ENCODE assay signal across 15 cellular contexts in genomic region chr4:184094532-184095192, GRCh38.
DNase-seq lines count a peak whose midpoint lies in the region; ATAC-seq and TF ChIP-seq lines count a peak whose summit lies in the region.
"Had no signal": no experiment of that assay in that cellular context is flagged by ENCODE, and none has a peak within 500 bp of the region (broad histone marks: within the 10 kb centered on the region; RNA-seq: fewer than 3 reads in every experiment).

No MANE protein-coding gene starts in this region.

- WGBS in SK-N-SH (ENCODE audit: low lambda C conversion rate), result 37% methylated on average over 9 of the region's 9 CpGs
- 39% methylated on average over 9 of the region's 9 CpGs for WGBS in smooth muscle cell (ENCODE audit: low lambda C conversion rate)

- intact Hi-C loops in posterior vena cava (cut with DNase I), result no loop called here

- no peak overlapping the region for H3K4me2 ChIP-seq in SK-N-SH
- H3K4me2 ChIP-seq in smooth muscle cell, result peak overlapping the region; percentile 14
- H3K4me2 ChIP-seq: BLaER1 treated with 17β-estradiol and CSF1 and Interleukin-3, amounts not matched to agents 10 nM and 100 nM had no signal

- POLR2A ChIA-PET in SK-N-SH (lab: Yijun Ruan, JAX), result interaction anchor here (0.9 to 1.7 kb wide), 4 partner anchors 78 to 189 kb away, joined by 4 to 8 read pairs (median 6); partner anchors contain the start of gene STOX2

- H4K20me1 ChIP-seq in SK-N-SH (ENCODE audit: insufficient read depth) (no peaks in the 10 kb centered on the region), smooth muscle cell (ENCODE audit: low read depth) (no peaks in the 10 kb centered on the region)
- H4K20me1 ChIP-seq: BLaER1 treated with 17β-estradiol and CSF1 and Interleukin-3, amounts not matched to agents 10 nM and 100 nM had no signal

- H3K27ac ChIP-seq in SK-N-SH (ENCODE audit: low read depth in 2 of 2, low read length in 1 of 2) (peak overlapping the region in 1 of 2 experiments; percentile 93; a peak in 2 of 4 replicates), smooth muscle cell (ENCODE audit: low read depth) (no peak overlapping the region)
- H3K27ac ChIP-seq: BLaER1 treated with 17β-estradiol and CSF1 and Interleukin-3, amounts not matched to agents 10 nM and 100 nM; HL-60 had no signal

- TF ChIP-seq RAD21 in SK-N-SH (IDR thresholded peaks at IDR 0.05; ENCODE audit: low read length), result no peak; the same call in 1 of the 2 replicates

- no peaks in the 10 kb centered on the region for H3K79me2 ChIP-seq in SK-N-SH (ENCODE audit: insufficient read depth)
- H3K79me2 ChIP-seq in smooth muscle cell (ENCODE audit: low read depth), result no peaks in the 10 kb centered on the region

- H3K27me3 ChIP-seq in SK-N-SH (ENCODE audit: insufficient read depth) (no peaks in the 10 kb centered on the region), smooth muscle cell (ENCODE audit: low read depth) (no peaks in the 10 kb centered on the region)
- H3K27me3 ChIP-seq: BLaER1 treated with 17β-estradiol and CSF1 and Interleukin-3, amounts not matched to agents 10 nM and 100 nM had no signal

- ATAC-seq in SK-N-SH treated with all-trans-retinoic acid at 6 μM for 48 hours, result no peak; the same call in 2 of the 3 replicates
- ATAC-seq: HCT116 had no signal

- H2AFZ ChIP-seq in SK-N-SH (ENCODE audit: low read depth) (no peak overlapping the region), smooth muscle cell (ENCODE audit: low read depth) (no peak overlapping the region)

- H3K4me3 ChIP-seq in SK-N-SH (ENCODE audit: low read depth in 2 of 2, low read length in 1 of 2) (no peak overlapping the region), smooth muscle cell (no peak overlapping the region)
- H3K4me3 ChIP-seq: BLaER1 treated with 17β-estradiol and CSF1 and Interleukin-3, amounts not matched to agents 10 nM and 100 nM had no signal

- H3F3A ChIP-seq in SK-N-SH (replicated peaks; ENCODE audit: insufficient read depth) (no peaks in the 10 kb centered on the region), smooth muscle cell (ENCODE audit: low read depth) (no peaks in the 10 kb centered on the region)

- CTCF ChIA-PET in SK-N-SH (lab: Yijun Ruan, JAX), result interaction anchor here (0.9 to 10.9 kb wide), 7 partner anchors 9 to 252 kb away, joined by 3 to 128 read pairs (median 3); partner anchors contain the start of gene STOX2

- DNase-seq in SK-N-SH, result peak; percentile 78
- peak; percentile 15 for DNase-seq in OCI-M1 (lab: John Stamatoyannopoulos, UW)
- DNase-seq in islet precursor cell, result peak; percentile 44
- no peak for DNase-seq in smooth muscle cell (lab: John Stamatoyannopoulos, UW; ENCODE audit: unreplicated experiment)
- no peak for DNase-seq in posterior vena cava (ENCODE audit: low spot score)
- DNase-seq in NCI-H187 (lab: John Stamatoyannopoulos, UW), result no peak
- DNase-seq in NCI-H82 (lab: John Stamatoyannopoulos, UW), result no peak
- DNase-seq: 8988T; AML-193; CD4-positive, CD25-positive, alpha-beta regulatory T cell; DMS53 had no signal

- TF ChIP-seq EP300 in SK-N-SH (IDR thresholded peaks at IDR 0.05; ENCODE audit: borderline replicate concordance in 1 of 2, low read depth in 1 of 2, low read length in 1 of 2), result peak in 1 of 2 experiments; percentile 49; a peak in 1 of 4 replicates

- no peaks in the 10 kb centered on the region for H3K9me2 ChIP-seq in SK-N-SH

- no peaks in the 10 kb centered on the region for H3K9me3 ChIP-seq in SK-N-SH
- H3K9me3 ChIP-seq in smooth muscle cell (replicated peaks; ENCODE audit: low read depth), result no peaks in the 10 kb centered on the region
- H3K9me3 ChIP-seq: BLaER1 treated with 17β-estradiol and CSF1 and Interleukin-3, amounts not matched to agents 10 nM and 100 nM had no signal

- H3K4me1 ChIP-seq in SK-N-SH (ENCODE audit: control insufficient read depth in 1 of 2, insufficient read depth in 2 of 2, low read depth in 1 of 2, low read length in 1 of 2), result peaks cover 0 to 49% of the 10 kb centered on the region in 2 experiments; a peak in 2 of 4 replicates
- peaks cover 11% of the 10 kb centered on the region for H3K4me1 ChIP-seq in smooth muscle cell (ENCODE audit: low read depth)

- H3K36me3 ChIP-seq in SK-N-SH (replicated peaks in 1 of 2; ENCODE audit: control insufficient read depth in 1 of 2, insufficient read depth in 2 of 2, low read length in 1 of 2), result no peaks in the 10 kb centered on the region
- no peaks in the 10 kb centered on the region for H3K36me3 ChIP-seq in smooth muscle cell (ENCODE audit: low read depth)
- H3K36me3 ChIP-seq: BLaER1 treated with 17β-estradiol and CSF1 and Interleukin-3, amounts not matched to agents 10 nM and 100 nM had no signal

- H3K9ac ChIP-seq in SK-N-SH, result no peak overlapping the region
- H3K9ac ChIP-seq in smooth muscle cell (ENCODE audit: low read depth), result no peak overlapping the region
- H3K9ac ChIP-seq: BLaER1 treated with 17β-estradiol and CSF1 and Interleukin-3, amounts not matched to agents 10 nM and 100 nM had no signal

- no peak for TF ChIP-seq CTCF in SK-N-SH (IDR thresholded peaks at IDR 0.05)
- no peak for TF ChIP-seq CTCF in smooth muscle cell (IDR thresholded peaks at IDR 0.05; ENCODE audit: borderline replicate concordance, insufficient read depth, poor library complexity, severe bottlenecking)

TF ChIP-seq in SK-N-SH, 30 proteins besides CTCF, POLR2A, EP300 and RAD21:
- TF ChIP-seq MXI1 (IDR thresholded peaks at IDR 0.05; ENCODE audit: low read depth, low read length) (peak; percentile 48; the same call in 1 of the 2 replicates), CHD2 (IDR thresholded peaks at IDR 0.05; ENCODE audit: low read length, partially characterized antibody) (peak; percentile 17), MEF2A (IDR thresholded peaks at IDR 0.05; ENCODE audit: borderline replicate concordance, low read depth) (no peak), RCOR1 (IDR thresholded peaks at IDR 0.05; ENCODE audit: low read length) (0 out of 2 replicates have a peak, but pooled peaks have one; percentile 63), FOXJ3 (CRISPR knock-in tag; IDR thresholded peaks at IDR 0.05) (peak; percentile 51; the same call in 1 of the 2 replicates), GATA2 (CRISPR knock-in tag; IDR thresholded peaks at IDR 0.05) (peak; percentile 89)
- TF ChIP-seq, protein P1, sequence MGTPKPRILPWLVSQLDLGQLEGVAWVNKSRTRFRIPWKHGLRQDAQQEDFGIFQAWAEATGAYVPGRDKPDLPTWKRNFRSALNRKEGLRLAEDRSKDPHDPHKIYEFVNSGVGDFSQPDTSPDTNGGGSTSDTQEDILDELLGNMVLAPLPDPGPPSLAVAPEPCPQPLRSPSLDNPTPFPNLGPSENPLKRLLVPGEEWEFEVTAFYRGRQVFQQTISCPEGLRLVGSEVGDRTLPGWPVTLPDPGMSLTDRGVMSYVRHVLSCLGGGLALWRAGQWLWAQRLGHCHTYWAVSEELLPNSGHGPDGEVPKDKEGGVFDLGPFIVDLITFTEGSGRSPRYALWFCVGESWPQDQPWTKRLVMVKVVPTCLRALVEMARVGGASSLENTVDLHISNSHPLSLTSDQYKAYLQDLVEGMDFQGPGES (IDR thresholded peaks at IDR 0.05; ENCODE audit: low read depth, low read length), result no peak
- TF ChIP-seq, protein P2, sequence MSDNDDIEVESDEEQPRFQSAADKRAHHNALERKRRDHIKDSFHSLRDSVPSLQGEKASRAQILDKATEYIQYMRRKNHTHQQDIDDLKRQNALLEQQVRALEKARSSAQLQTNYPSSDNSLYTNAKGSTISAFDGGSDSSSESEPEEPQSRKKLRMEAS (IDR thresholded peaks at IDR 0.05; ENCODE audit: low read depth), result no peak

TF ChIP-seq in SK-N-SH treated with all-trans-retinoic acid at 6 μM for 48 hours, 23 proteins besides CTCF, POLR2A, EP300 and RAD21:
- no peak for TF ChIP-seq PPARA (CRISPR knock-in tag; IDR thresholded peaks at IDR 0.05; ENCODE audit: borderline replicate concordance)
- TF ChIP-seq RARB (CRISPR knock-in tag; IDR thresholded peaks at IDR 0.05), result no peak
- no peak for TF ChIP-seq OSR1 (CRISPR knock-in tag; IDR thresholded peaks at IDR 0.05)
- no peak for TF ChIP-seq GLIS3 (CRISPR knock-in tag; IDR thresholded peaks at IDR 0.05)
- no peak for TF ChIP-seq ZC3H10 (CRISPR knock-in tag; IDR thresholded peaks at IDR 0.05)
- TF ChIP-seq ARNTL (CRISPR knock-in tag; IDR thresholded peaks at IDR 0.05; ENCODE audit: borderline replicate concordance, low read depth), result no peak
- no peak for TF ChIP-seq BACH2 (CRISPR knock-in tag; IDR thresholded peaks at IDR 0.05; ENCODE audit: borderline replicate concordance)
- TF ChIP-seq ISL1 (CRISPR knock-in tag; IDR thresholded peaks at IDR 0.05), result no peak
- no peak for TF ChIP-seq CSDC2 (CRISPR knock-in tag; IDR thresholded peaks at IDR 0.05)
- TF ChIP-seq TOX (CRISPR knock-in tag; IDR thresholded peaks at IDR 0.05; ENCODE audit: borderline replicate concordance), result no peak
- TF ChIP-seq ZFP3 (CRISPR knock-in tag; IDR thresholded peaks at IDR 0.05), result no peak
- TF ChIP-seq, protein P3, sequence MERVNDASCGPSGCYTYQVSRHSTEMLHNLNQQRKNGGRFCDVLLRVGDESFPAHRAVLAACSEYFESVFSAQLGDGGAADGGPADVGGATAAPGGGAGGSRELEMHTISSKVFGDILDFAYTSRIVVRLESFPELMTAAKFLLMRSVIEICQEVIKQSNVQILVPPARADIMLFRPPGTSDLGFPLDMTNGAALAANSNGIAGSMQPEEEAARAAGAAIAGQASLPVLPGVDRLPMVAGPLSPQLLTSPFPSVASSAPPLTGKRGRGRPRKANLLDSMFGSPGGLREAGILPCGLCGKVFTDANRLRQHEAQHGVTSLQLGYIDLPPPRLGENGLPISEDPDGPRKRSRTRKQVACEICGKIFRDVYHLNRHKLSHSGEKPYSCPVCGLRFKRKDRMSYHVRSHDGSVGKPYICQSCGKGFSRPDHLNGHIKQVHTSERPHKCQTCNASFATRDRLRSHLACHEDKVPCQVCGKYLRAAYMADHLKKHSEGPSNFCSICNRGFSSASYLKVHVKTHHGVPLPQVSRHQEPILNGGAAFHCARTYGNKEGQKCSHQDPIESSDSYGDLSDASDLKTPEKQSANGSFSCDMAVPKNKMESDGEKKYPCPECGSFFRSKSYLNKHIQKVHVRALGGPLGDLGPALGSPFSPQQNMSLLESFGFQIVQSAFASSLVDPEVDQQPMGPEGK (CRISPR knock-in tag; IDR thresholded peaks at IDR 0.05; ENCODE audit: borderline replicate concordance), result no peak

Comparison
In these comparisons a context has a peak if more than half of its experiments do, and no peak if none do; other contexts are left out.
1. DNase-seq: peak in SK-N-SH (single experiment), OCI-M1 (single experiment) and islet precursor cell (single experiment); none in smooth muscle cell (single experiment), posterior vena cava (single experiment), NCI-H187 (0 of 2) and NCI-H82 (single experiment).